Comparison of ENCODE assay signal across 8 cellular contexts in genomic region chr19:2543463-2544442, GRCh38.
DNase-seq lines count a peak whose midpoint lies in the region; ATAC-seq and TF ChIP-seq lines count a peak whose summit lies in the region.

No MANE protein-coding gene starts in this region.

- H3K4me3 ChIP-seq in Caco-2 (ENCODE audit: low read depth, low read length) (no peak overlapping the region), neuron (ENCODE audit: low read length) (peak overlapping the region; percentile 39)
- peak overlapping the region; percentile 39 for H3K4me3 ChIP-seq in Jurkat, Clone E6-1 (ENCODE audit: low read length)

- H3K4me1 Mint-ChIP-seq in Caco-2 (ENCODE audit: low read depth, unreplicated experiment), result peaks cover 28% of the 10 kb centered on the region
- peaks cover 39% of the 10 kb centered on the region for H3K4me1 Mint-ChIP-seq in stimulated activated naive CD8-positive, alpha-beta T cell treated with anti-CD3 and anti-CD28 coated beads, Interleukin-15, amount 100 ng/mL, for 72 hours

- no peaks in the 10 kb centered on the region for H3K9me3 ChIP-seq in Caco-2
- no peaks in the 10 kb centered on the region for H3K9me3 ChIP-seq in neuron (ENCODE audit: low read length)

- intact Hi-C loops in Caco-2 (cut with micrococcal nuclease; ENCODE audit: unreplicated experiment), result loop anchor here (1.0 to 10.0 kb wide), 3 partner anchors 67 to 1249 kb away; partner anchors contain the start of gene GADD45B

- peak overlapping the region; percentile 95 for H3K27ac Mint-ChIP-seq in Caco-2 (ENCODE audit: unreplicated experiment)
- peak overlapping the region; percentile 25 to 84 for H3K27ac Mint-ChIP-seq in stimulated activated naive CD8-positive, alpha-beta T cell treated with anti-CD3 and anti-CD28 coated beads, Interleukin-15, amount 100 ng/mL, for 72 hours

- no peaks in the 10 kb centered on the region for H3K27me3 ChIP-seq in Caco-2 (replicated peaks; ENCODE audit: control insufficient read depth, insufficient read depth, low read length)
- H3K27me3 ChIP-seq in neuron (ENCODE audit: insufficient read depth, low read length), result no peaks in the 10 kb centered on the region

- peak in 1 of 2 experiments; percentile 46 for TF ChIP-seq CTCF in Caco-2 (IDR thresholded peaks at IDR 0.05; ENCODE audit: insufficient read depth in 1 of 2, low read depth in 1 of 2, low read length in 1 of 2, severe bottlenecking in 1 of 2, unreplicated experiment in 1 of 2)

- H3K4me1 ChIP-seq in Caco-2 (peaks cover 52% of the 10 kb centered on the region), neuron (ENCODE audit: insufficient read depth, low read length) (peaks cover 37% of the 10 kb centered on the region)

- H3K36me3 Mint-ChIP-seq in Caco-2 (ENCODE audit: insufficient read depth, unreplicated experiment), result peaks cover 21% of the 10 kb centered on the region

- TSS peak; percentile 12 for BruUV-seq in Caco-2 (replicated peaks; lab: Mats Ljungman, UMichigan)

- ATAC-seq in stimulated activated naive CD8-positive, alpha-beta T cell treated with anti-CD3 and anti-CD28 coated beads, Interleukin-15, amount 100 ng/mL, for 72 hours, result peak; percentile 87
- no peak for ATAC-seq in GM21526 (IDR thresholded peaks at IDR 0.05; ENCODE audit: low FRiP score, unreplicated experiment)

- peak overlapping the region; percentile 63 for H3K4me3 Mint-ChIP-seq in Caco-2 (ENCODE audit: unreplicated experiment)
- peak overlapping the region; percentile 69 to 82 for H3K4me3 Mint-ChIP-seq in stimulated activated naive CD8-positive, alpha-beta T cell treated with anti-CD3 and anti-CD28 coated beads, Interleukin-15, amount 100 ng/mL, for 72 hours

- CTCF ChIA-PET in Caco-2 (lab: Charles Lee), result interaction anchor here (1.0 to 2.1 kb wide), 7 partner anchors 10 to 68 kb away, joined by 3 to 22 read pairs (median 5); partner anchors contain the start of gene GADD45B

- H3K9me3 Mint-ChIP-seq in Caco-2 (ENCODE audit: unreplicated experiment), result no peaks in the 10 kb centered on the region
- no peaks in the 10 kb centered on the region for H3K9me3 Mint-ChIP-seq in stimulated activated naive CD8-positive, alpha-beta T cell treated with anti-CD3 and anti-CD28 coated beads, Interleukin-15, amount 100 ng/mL, for 72 hours

- POLR2A ChIA-PET in Caco-2 (lab: Charles Lee), result interaction anchor here (0.5 to 4.7 kb wide), 10 partner anchors 9 to 151 kb away, joined by 3 to 139 read pairs (median 6); partner anchors contain the start of gene GADD45B

- peak overlapping the region; percentile 68 for H2AFZ ChIP-seq in neuron (ENCODE audit: low read depth, low read length)

- DNase-seq in Caco-2 (peak; percentile 92 to 94), SHP77 treated with DMSO at 0.1 percent for 48 hours (lab: John Stamatoyannopoulos, UW) (peak; percentile 70), foreskin melanocyte (peak; percentile 95)
- DNase-seq in Jurkat, Clone E6-1 (ENCODE audit: low read depth, low spot score), result peak; percentile 42
- peak; percentile 74 for DNase-seq in activated naive CD4-positive, alpha-beta T cell treated with Interleukin-2 at 50 U/mL for 16 hours
- peak; percentile 53 to 54 for DNase-seq in stimulated activated naive CD8-positive, alpha-beta T cell treated with anti-CD3 and anti-CD28 coated beads, Interleukin-15, amount 100 ng/mL, for 72 hours

- H3K27me3 Mint-ChIP-seq in Caco-2 (ENCODE audit: insufficient read depth, unreplicated experiment), result no peaks in the 10 kb centered on the region
- no peaks in the 10 kb centered on the region for H3K27me3 Mint-ChIP-seq in stimulated activated naive CD8-positive, alpha-beta T cell treated with anti-CD3 and anti-CD28 coated beads, Interleukin-15, amount 100 ng/mL, for 72 hours

- H3K36me3 ChIP-seq in Caco-2 (ENCODE audit: control insufficient read depth, insufficient read depth, low read length) (no peaks in the 10 kb centered on the region), neuron (ENCODE audit: insufficient read depth, low read length) (no peaks in the 10 kb centered on the region)

Comparison
In these comparisons a context has a peak if more than half of its experiments do, and no peak if none do; other contexts are left out.
1. DNase-seq: peak in every context shown above with its lines; median percentile 95 in foreskin melanocyte; 93 in Caco-2; 74 in activated naive CD4-positive, alpha-beta T cell treated with Interleukin-2 at 50 U/mL for 16 hours; 70 in SHP77 treated with DMSO at 0.1 percent for 48 hours; 54 in stimulated activated naive CD8-positive, alpha-beta T cell treated with anti-CD3 and anti-CD28 coated beads, Interleukin-15, amount 100 ng/mL, for 72 hours; 42 in Jurkat, Clone E6-1.